Comparison of ENCODE assay signal across 24 cellular contexts in genomic region chr18:71707400-71707799, GRCh38.
DNase-seq lines count a peak whose midpoint lies in the region; ATAC-seq and TF ChIP-seq lines count a peak whose summit lies in the region.
"Had no signal": no experiment of that assay in that cellular context is flagged by ENCODE, and none has a peak within 500 bp of the region (broad histone marks: within the 10 kb centered on the region; RNA-seq: fewer than 3 reads in every experiment).

No MANE protein-coding gene starts in this region.

- no peaks in the 10 kb centered on the region for H3K27me3 Mint-ChIP-seq in H9 (ENCODE audit: low read depth)
- H3K27me3 Mint-ChIP-seq: activated CD4-positive, alpha-beta memory T cell treated with anti-CD3 and anti-CD28 coated beads, Interleukin-2, amount 10 ng/mL, durations not matched to agents 7 days and 5 days; activated naive CD8-positive, alpha-beta T cell; CD4-positive, alpha-beta memory T cell; dendritic cell treated with granulocyte-macrophage colony-stimulating factor and Interleukin-4, amounts not matched to agents 40 ng/mL and 50 ng/mL, for 4 days had no signal

- BruUV-seq in A673 (replicated peaks; lab: Mats Ljungman, UMichigan), result no TSS peak

- no peak overlapping the region for H3K14ac ChIP-seq in H9 (ENCODE audit: insufficient read depth, low read length)

- H3K4me3 ChIP-seq in A673 (ENCODE audit: low read depth, low read length, poor library complexity, severe bottlenecking), result no peak overlapping the region
- no peak overlapping the region for H3K4me3 ChIP-seq in mucosa of descending colon
- H3K4me3 ChIP-seq: SJCRH30, thoracic aorta had no signal

- H3K27me3 ChIP-seq in A673 (replicated peaks; ENCODE audit: insufficient read depth, low read depth, low read length, poor library complexity) (no peaks in the 10 kb centered on the region), H9 (ENCODE audit: insufficient read depth, low read length) (no peaks in the 10 kb centered on the region)
- H3K27me3 ChIP-seq: SJCRH30 had no signal

- CTCF ChIA-PET in A673 (lab: Charles Lee), result no interaction called here

- no peak overlapping the region for H2BK12ac ChIP-seq in H9 (ENCODE audit: insufficient read length, low read depth, low read length)

- no peak overlapping the region for H3K4me3 Mint-ChIP-seq in H9
- H3K4me3 Mint-ChIP-seq: activated CD4-positive, alpha-beta memory T cell treated with anti-CD3 and anti-CD28 coated beads, Interleukin-2, amount 10 ng/mL, durations not matched to agents 7 days and 5 days; activated naive CD8-positive, alpha-beta T cell; CD4-positive, alpha-beta memory T cell; dendritic cell treated with granulocyte-macrophage colony-stimulating factor and Interleukin-4, amounts not matched to agents 40 ng/mL and 50 ng/mL, for 4 days had no signal

- no peak overlapping the region for H4K91ac ChIP-seq in H9 (ENCODE audit: insufficient read length, low read depth, low read length)

- no peaks in the 10 kb centered on the region for H3K23me2 ChIP-seq in H9 (ENCODE audit: insufficient read length, low read depth, low read length, poor library complexity, severe bottlenecking)

- no peak overlapping the region for H2BK5ac ChIP-seq in H9 (ENCODE audit: insufficient read length, low read length)

- no peak overlapping the region for H3K56ac ChIP-seq in H9 (ENCODE audit: insufficient read length, low read depth, low read length)

- no peak overlapping the region for H3K9ac ChIP-seq in H9 (ENCODE audit: extremely low read depth, insufficient read length, low read length)

- H3K9me3 ChIP-seq in A673 (ENCODE audit: low read depth, low read length, poor library complexity, severe bottlenecking) (no peaks in the 10 kb centered on the region), H9 (ENCODE audit: control insufficient read depth, low read depth, low read length) (no peaks in the 10 kb centered on the region), mucosa of descending colon (no peaks in the 10 kb centered on the region)
- H3K9me3 ChIP-seq: SJCRH30, thoracic aorta had no signal

- no peak for TF ChIP-seq CTCF in A673 (conservative IDR thresholded peaks at IDR 0.05; ENCODE audit: low read depth, low read length)
- TF ChIP-seq CTCF in H9 (conservative IDR thresholded peaks at IDR 0.05), result no peak
- no peak for TF ChIP-seq CTCF in mucosa of descending colon (IDR thresholded peaks at IDR 0.05)

- no peak overlapping the region for H4K5ac ChIP-seq in H9 (ENCODE audit: insufficient read length, low read depth, low read length)

- H3K4me1 Mint-ChIP-seq in H9, result peaks cover 5% of the 10 kb centered on the region in 2 experiments; a peak in 3 of 4 replicates
- H3K4me1 Mint-ChIP-seq: activated CD4-positive, alpha-beta memory T cell treated with anti-CD3 and anti-CD28 coated beads, Interleukin-2, amount 10 ng/mL, durations not matched to agents 7 days and 5 days; CD4-positive, alpha-beta memory T cell had no signal

- POLR2A ChIA-PET in A673 (lab: Charles Lee; ENCODE audit: low non-redundant PET), result no interaction called here

- no peaks in the 10 kb centered on the region for H3K79me1 ChIP-seq in H9 (ENCODE audit: insufficient read depth, low read depth, low read length, poor library complexity, severe bottlenecking)

- H4K8ac ChIP-seq in H9 (replicated peaks; ENCODE audit: insufficient read length, low read depth, low read length), result no peak overlapping the region

- no CpG with 5 or more reads among the region's 1 CpG for WGBS in H9 (ENCODE audit: extremely low coverage, insufficient read length, low lambda C conversion rate)

- ATAC-seq in GM21786 (IDR thresholded peaks at IDR 0.05; ENCODE audit: unreplicated experiment) (peak; percentile 86), HG03565 (IDR thresholded peaks at IDR 0.05; ENCODE audit: unreplicated experiment) (peak; percentile 58), HG03460 (IDR thresholded peaks at IDR 0.05; ENCODE audit: unreplicated experiment) (no peak), mucosa of descending colon (no peak)
- ATAC-seq: HCT116; left lobe of liver; stimulated activated naive CD8-positive, alpha-beta T cell treated with anti-CD3 and anti-CD28 coated beads, Interleukin-15, Interleukin-2, amounts not matched to agents 100 U/mL and 50 U/mL, for 24 hours had no signal

- no peaks in the 10 kb centered on the region; a peak in 1 of 7 replicates for H3K36me3 Mint-ChIP-seq in H9 (ENCODE audit: insufficient read depth in 1 of 3, low read depth in 3 of 3)
- H3K36me3 Mint-ChIP-seq: activated naive CD8-positive, alpha-beta T cell; CD4-positive, alpha-beta memory T cell had no signal

- H2AFZ ChIP-seq in H9 (ENCODE audit: low read length), result no peak overlapping the region

- DNase-seq in A673 (ENCODE audit: low spot score) (peak; percentile 11), epithelial cell of prostate (ENCODE audit: low read depth, low spot score) (no peak), H9 (no peak), amygdala (lab: John Stamatoyannopoulos, UW) (no peak), mucosa of descending colon (no peak)
- DNase-seq: activated CD4-positive, alpha-beta memory T cell treated with anti-CD3 and anti-CD28 coated beads, Interleukin-2, amount 10 ng/mL, durations not matched to agents 7 days and 5 days; caudate nucleus; CD4-positive, alpha-beta memory T cell; NCI-H2029 treated with DMSO at 0.1 percent for 48 hours; NCI-H2227 treated with DMSO at 0.1 percent for 48 hours; NCI-H526 treated with DMSO at 0.1 percent for 48 hours; nucleus accumbens; SJCRH30; stimulated activated CD4-positive, alpha-beta T cell treated with anti-CD3 and anti-CD28 coated beads, Interleukin-15, amount 100 ng/mL, for 24 hours; stimulated activated naive CD8-positive, alpha-beta T cell treated with anti-CD3 and anti-CD28 coated beads, Interleukin-15, Interleukin-2, amounts not matched to agents 100 U/mL and 50 U/mL, for 24 hours had no signal

- no peak overlapping the region for H2BK20ac ChIP-seq in H9 (ENCODE audit: low read depth, low read length, poor library complexity, severe bottlenecking)

- no peaks in the 10 kb centered on the region for H4K20me1 ChIP-seq in H9 (ENCODE audit: control insufficient read depth, insufficient read depth, insufficient read length)

- intact Hi-C loops in A673 (cut with micrococcal nuclease; ENCODE audit: unreplicated experiment), result no loop called here
- intact Hi-C loops in mucosa of descending colon (cut with DNase I, micrococcal nuclease), result no loop called here

- no peak overlapping the region for H3T11ph ChIP-seq in H9 (ENCODE audit: low read length)

- H3K4me1 ChIP-seq in A673 (ENCODE audit: insufficient read depth, low read length, poor library complexity, severe bottlenecking) (no peaks in the 10 kb centered on the region), H9 (ENCODE audit: insufficient read depth, low read length) (no peaks in the 10 kb centered on the region), mucosa of descending colon (ENCODE audit: low read depth) (no peaks in the 10 kb centered on the region)
- H3K4me1 ChIP-seq: SJCRH30 had no signal

- H3K27ac Mint-ChIP-seq in H9, result no peak overlapping the region
- H3K27ac Mint-ChIP-seq: activated CD4-positive, alpha-beta memory T cell treated with anti-CD3 and anti-CD28 coated beads, Interleukin-2, amount 10 ng/mL, durations not matched to agents 7 days and 5 days; activated naive CD8-positive, alpha-beta T cell; CD4-positive, alpha-beta memory T cell; dendritic cell treated with granulocyte-macrophage colony-stimulating factor and Interleukin-4, amounts not matched to agents 40 ng/mL and 50 ng/mL, for 4 days had no signal

- H3K4ac ChIP-seq in H9 (ENCODE audit: low read depth, low read length), result no peak overlapping the region

- H2AK5ac ChIP-seq in H9 (ENCODE audit: insufficient read length, low read length), result no peak overlapping the region

- H3K4me2 ChIP-seq in H9 (ENCODE audit: insufficient read depth, insufficient read length, low read length), result no peak overlapping the region

- no peaks in the 10 kb centered on the region; a peak in 2 of 5 replicates for H3K9me3 Mint-ChIP-seq in H9
- H3K9me3 Mint-ChIP-seq: dendritic cell treated with granulocyte-macrophage colony-stimulating factor and Interleukin-4, amounts not matched to agents 40 ng/mL and 50 ng/mL, for 4 days had no signal

- no peaks in the 10 kb centered on the region for H3K79me2 ChIP-seq in H9 (ENCODE audit: insufficient read depth, low read length)

- no peak overlapping the region for H2BK15ac ChIP-seq in H9 (ENCODE audit: low read depth, low read length)

- no peak overlapping the region for H3K23ac ChIP-seq in H9 (ENCODE audit: insufficient read length, low read depth, low read length)

- H2BK120ac ChIP-seq in H9 (ENCODE audit: low read depth, low read length, poor library complexity, severe bottlenecking), result no peak overlapping the region

- no peak overlapping the region for H3K18ac ChIP-seq in H9 (ENCODE audit: insufficient read length, low read depth, low read length)

- H3K27ac ChIP-seq in A673 (ENCODE audit: low read depth, low read length, poor library complexity, severe bottlenecking) (no peak overlapping the region), epithelial cell of prostate (peak overlapping the region; percentile 20), H9 (ENCODE audit: insufficient read length, low read depth, low read length) (no peak overlapping the region)
- H3K27ac ChIP-seq: 22Rv1, SJCRH30, thoracic aorta had no signal

- H3K36me3 ChIP-seq in A673 (ENCODE audit: insufficient read depth, low read length, poor library complexity, severe bottlenecking) (no peaks in the 10 kb centered on the region), mucosa of descending colon (ENCODE audit: low read depth) (no peaks in the 10 kb centered on the region)
- H3K36me3 ChIP-seq: SJCRH30, thoracic aorta had no signal

Comparison
In these comparisons a context has a peak if more than half of its experiments do, and no peak if none do; other contexts are left out.
1. ATAC-seq: peak in GM21786 (single experiment) and HG03565 (single experiment); none in HG03460 (single experiment) and mucosa of descending colon (single experiment).